Comparison of ENCODE assay signal across 1 cellular context in genomic region chr14:31867570-31867969, GRCh38.
A peak's percentile ranks its signal among the peaks of the same experiment; 100 is the strongest.
TF ChIP-seq lines count a peak whose summit lies in the region.

No MANE protein-coding gene starts in this region.

TF ChIP-seq in HepG2, 621 proteins besides CTCF, POLR2A, EP300 and RAD21 (continued from another document and continues in another):
- TF ChIP-seq, protein P1, sequence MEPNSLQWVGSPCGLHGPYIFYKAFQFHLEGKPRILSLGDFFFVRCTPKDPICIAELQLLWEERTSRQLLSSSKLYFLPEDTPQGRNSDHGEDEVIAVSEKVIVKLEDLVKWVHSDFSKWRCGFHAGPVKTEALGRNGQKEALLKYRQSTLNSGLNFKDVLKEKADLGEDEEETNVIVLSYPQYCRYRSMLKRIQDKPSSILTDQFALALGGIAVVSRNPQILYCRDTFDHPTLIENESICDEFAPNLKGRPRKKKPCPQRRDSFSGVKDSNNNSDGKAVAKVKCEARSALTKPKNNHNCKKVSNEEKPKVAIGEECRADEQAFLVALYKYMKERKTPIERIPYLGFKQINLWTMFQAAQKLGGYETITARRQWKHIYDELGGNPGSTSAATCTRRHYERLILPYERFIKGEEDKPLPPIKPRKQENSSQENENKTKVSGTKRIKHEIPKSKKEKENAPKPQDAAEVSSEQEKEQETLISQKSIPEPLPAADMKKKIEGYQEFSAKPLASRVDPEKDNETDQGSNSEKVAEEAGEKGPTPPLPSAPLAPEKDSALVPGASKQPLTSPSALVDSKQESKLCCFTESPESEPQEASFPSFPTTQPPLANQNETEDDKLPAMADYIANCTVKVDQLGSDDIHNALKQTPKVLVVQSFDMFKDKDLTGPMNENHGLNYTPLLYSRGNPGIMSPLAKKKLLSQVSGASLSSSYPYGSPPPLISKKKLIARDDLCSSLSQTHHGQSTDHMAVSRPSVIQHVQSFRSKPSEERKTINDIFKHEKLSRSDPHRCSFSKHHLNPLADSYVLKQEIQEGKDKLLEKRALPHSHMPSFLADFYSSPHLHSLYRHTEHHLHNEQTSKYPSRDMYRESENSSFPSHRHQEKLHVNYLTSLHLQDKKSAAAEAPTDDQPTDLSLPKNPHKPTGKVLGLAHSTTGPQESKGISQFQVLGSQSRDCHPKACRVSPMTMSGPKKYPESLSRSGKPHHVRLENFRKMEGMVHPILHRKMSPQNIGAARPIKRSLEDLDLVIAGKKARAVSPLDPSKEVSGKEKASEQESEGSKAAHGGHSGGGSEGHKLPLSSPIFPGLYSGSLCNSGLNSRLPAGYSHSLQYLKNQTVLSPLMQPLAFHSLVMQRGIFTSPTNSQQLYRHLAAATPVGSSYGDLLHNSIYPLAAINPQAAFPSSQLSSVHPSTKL (CRISPR knock-in tag; IDR thresholded peaks at IDR 0.05) = peak; percentile 66
- TF ChIP-seq SALL2 (CRISPR knock-in tag; IDR thresholded peaks at IDR 0.05) = no peak
- TF ChIP-seq SAP130 (CRISPR knock-in tag; IDR thresholded peaks at IDR 0.05; ENCODE audit: low read depth) = peak; percentile 20; the same call in 1 of the 2 replicates
- peak; percentile 92 for TF ChIP-seq SOX5 (CRISPR knock-in tag; IDR thresholded peaks at IDR 0.05; ENCODE audit: borderline replicate concordance)
- TF ChIP-seq, protein P2, sequence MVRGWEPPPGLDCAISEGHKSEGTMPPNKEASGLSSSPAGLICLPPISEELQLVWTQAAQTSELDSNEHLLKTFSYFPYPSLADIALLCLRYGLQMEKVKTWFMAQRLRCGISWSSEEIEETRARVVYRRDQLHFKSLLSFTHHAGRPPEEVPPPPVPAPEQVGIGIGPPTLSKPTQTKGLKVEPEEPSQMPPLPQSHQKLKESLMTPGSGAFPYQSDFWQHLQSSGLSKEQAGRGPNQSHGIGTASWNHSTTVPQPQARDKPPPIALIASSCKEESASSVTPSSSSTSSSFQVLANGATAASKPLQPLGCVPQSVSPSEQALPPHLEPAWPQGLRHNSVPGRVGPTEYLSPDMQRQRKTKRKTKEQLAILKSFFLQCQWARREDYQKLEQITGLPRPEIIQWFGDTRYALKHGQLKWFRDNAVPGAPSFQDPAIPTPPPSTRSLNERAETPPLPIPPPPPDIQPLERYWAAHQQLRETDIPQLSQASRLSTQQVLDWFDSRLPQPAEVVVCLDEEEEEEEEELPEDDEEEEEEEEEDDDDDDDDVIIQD (CRISPR knock-in tag; IDR thresholded peaks at IDR 0.05; ENCODE audit: low read depth) = peak; percentile 83; the same call in 1 of the 2 replicates
- peak; percentile 75; the same call in 1 of the 2 replicates for TF ChIP-seq ZNF24 (IDR thresholded peaks at IDR 0.05)
- TF ChIP-seq DPF2 (CRISPR knock-in tag; IDR thresholded peaks at IDR 0.05; ENCODE audit: borderline replicate concordance, low read depth) = 0 out of 2 replicates have a peak, but pooled peaks have one; percentile 21
- no peak for TF ChIP-seq ZNF790 (CRISPR knock-in tag; IDR thresholded peaks at IDR 0.05; ENCODE audit: borderline replicate concordance)
- peak; percentile 64; the same call in 1 of the 2 replicates for TF ChIP-seq SOX13 (IDR thresholded peaks at IDR 0.05)
- peak in 1 of 2 experiments; percentile 94; a peak in 2 of 4 replicates for TF ChIP-seq SOX13 (CRISPR knock-in tag; conservative IDR thresholded peaks at IDR 0.05 in 1 of 2, IDR thresholded peaks at IDR 0.05 in 1 of 2)
- peak; percentile 34; the same call in 1 of the 2 replicates for TF ChIP-seq NR2F6 (IDR thresholded peaks at IDR 0.05)
- TF ChIP-seq NR2F6 (CRISPR knock-in tag; IDR thresholded peaks at IDR 0.05) = no peak
- TF ChIP-seq FOXA1 (IDR thresholded peaks at IDR 0.05) = peak; percentile 12; the same call in 1 of the 2 replicates
- peak; percentile 55; the same call in 1 of the 2 replicates for TF ChIP-seq FOXA1 (CRISPR knock-in tag; IDR thresholded peaks at IDR 0.05)
- TF ChIP-seq ZNF205 (CRISPR knock-in tag; IDR thresholded peaks at IDR 0.05) = no peak
- TF ChIP-seq ZFP1 (CRISPR knock-in tag; IDR thresholded peaks at IDR 0.05) = 0 out of 2 replicates have a peak, but pooled peaks have one; percentile 11
- no peak for TF ChIP-seq DNMT3B (CRISPR knock-in tag; conservative IDR thresholded peaks at IDR 0.05)
- TF ChIP-seq HNF4A (CRISPR knock-in tag; IDR thresholded peaks at IDR 0.05) = peak; percentile 55; the same call in 1 of the 2 replicates
- TF ChIP-seq ZNF180 (CRISPR knock-in tag; IDR thresholded peaks at IDR 0.05; ENCODE audit: borderline replicate concordance, low read depth) = no peak
- no peak for TF ChIP-seq ZNF724P (CRISPR knock-in tag; IDR thresholded peaks at IDR 0.05; ENCODE audit: borderline replicate concordance)
- peak; percentile 34; the same call in 1 of the 2 replicates for TF ChIP-seq BCL6 (CRISPR knock-in tag; IDR thresholded peaks at IDR 0.05)
- no peak for TF ChIP-seq DMAP1 (CRISPR knock-in tag; IDR thresholded peaks at IDR 0.05)
- TF ChIP-seq, protein P3, sequence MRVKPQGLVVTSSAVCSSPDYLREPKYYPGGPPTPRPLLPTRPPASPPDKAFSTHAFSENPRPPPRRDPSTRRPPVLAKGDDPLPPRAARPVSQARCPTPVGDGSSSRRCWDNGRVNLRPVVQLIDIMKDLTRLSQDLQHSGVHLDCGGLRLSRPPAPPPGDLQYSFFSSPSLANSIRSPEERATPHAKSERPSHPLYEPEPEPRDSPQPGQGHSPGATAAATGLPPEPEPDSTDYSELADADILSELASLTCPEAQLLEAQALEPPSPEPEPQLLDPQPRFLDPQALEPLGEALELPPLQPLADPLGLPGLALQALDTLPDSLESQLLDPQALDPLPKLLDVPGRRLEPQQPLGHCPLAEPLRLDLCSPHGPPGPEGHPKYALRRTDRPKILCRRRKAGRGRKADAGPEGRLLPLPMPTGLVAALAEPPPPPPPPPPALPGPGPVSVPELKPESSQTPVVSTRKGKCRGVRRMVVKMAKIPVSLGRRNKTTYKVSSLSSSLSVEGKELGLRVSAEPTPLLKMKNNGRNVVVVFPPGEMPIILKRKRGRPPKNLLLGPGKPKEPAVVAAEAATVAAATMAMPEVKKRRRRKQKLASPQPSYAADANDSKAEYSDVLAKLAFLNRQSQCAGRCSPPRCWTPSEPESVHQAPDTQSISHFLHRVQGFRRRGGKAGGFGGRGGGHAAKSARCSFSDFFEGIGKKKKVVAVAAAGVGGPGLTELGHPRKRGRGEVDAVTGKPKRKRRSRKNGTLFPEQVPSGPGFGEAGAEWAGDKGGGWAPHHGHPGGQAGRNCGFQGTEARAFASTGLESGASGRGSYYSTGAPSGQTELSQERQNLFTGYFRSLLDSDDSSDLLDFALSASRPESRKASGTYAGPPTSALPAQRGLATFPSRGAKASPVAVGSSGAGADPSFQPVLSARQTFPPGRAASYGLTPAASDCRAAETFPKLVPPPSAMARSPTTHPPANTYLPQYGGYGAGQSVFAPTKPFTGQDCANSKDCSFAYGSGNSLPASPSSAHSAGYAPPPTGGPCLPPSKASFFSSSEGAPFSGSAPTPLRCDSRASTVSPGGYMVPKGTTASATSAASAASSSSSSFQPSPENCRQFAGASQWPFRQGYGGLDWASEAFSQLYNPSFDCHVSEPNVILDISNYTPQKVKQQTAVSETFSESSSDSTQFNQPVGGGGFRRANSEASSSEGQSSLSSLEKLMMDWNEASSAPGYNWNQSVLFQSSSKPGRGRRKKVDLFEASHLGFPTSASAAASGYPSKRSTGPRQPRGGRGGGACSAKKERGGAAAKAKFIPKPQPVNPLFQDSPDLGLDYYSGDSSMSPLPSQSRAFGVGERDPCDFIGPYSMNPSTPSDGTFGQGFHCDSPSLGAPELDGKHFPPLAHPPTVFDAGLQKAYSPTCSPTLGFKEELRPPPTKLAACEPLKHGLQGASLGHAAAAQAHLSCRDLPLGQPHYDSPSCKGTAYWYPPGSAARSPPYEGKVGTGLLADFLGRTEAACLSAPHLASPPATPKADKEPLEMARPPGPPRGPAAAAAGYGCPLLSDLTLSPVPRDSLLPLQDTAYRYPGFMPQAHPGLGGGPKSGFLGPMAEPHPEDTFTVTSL (CRISPR knock-in tag; IDR thresholded peaks at IDR 0.05; ENCODE audit: borderline replicate concordance) = peak; percentile 74; the same call in 1 of the 2 replicates
- peak; percentile 45; the same call in 1 of the 2 replicates for TF ChIP-seq FOXK2 (IDR thresholded peaks at IDR 0.05)
- no peak for TF ChIP-seq ZIK1 (CRISPR knock-in tag; IDR thresholded peaks at IDR 0.05; ENCODE audit: borderline replicate concordance, low read depth)
- TF ChIP-seq FOXA3 (CRISPR knock-in tag; IDR thresholded peaks at IDR 0.05) = peak; percentile 88
- TF ChIP-seq GATAD2A (CRISPR knock-in tag; IDR thresholded peaks at IDR 0.05) = peak; percentile 36; the same call in 1 of the 2 replicates
- no peak for TF ChIP-seq TEF (CRISPR knock-in tag; IDR thresholded peaks at IDR 0.05)
- no peak for TF ChIP-seq ZNF451 (CRISPR knock-in tag; IDR thresholded peaks at IDR 0.05)
- peak; percentile 56; the same call in 1 of the 2 replicates for TF ChIP-seq RARA (CRISPR knock-in tag; IDR thresholded peaks at IDR 0.05)
- TF ChIP-seq HHEX (CRISPR knock-in tag; IDR thresholded peaks at IDR 0.05) = peak; percentile 79
- TF ChIP-seq FOXP1 (IDR thresholded peaks at IDR 0.05) = peak; percentile 38; the same call in 1 of the 2 replicates
- peak; percentile 65; the same call in 1 of the 2 replicates for TF ChIP-seq FOXP1 (CRISPR knock-in tag; IDR thresholded peaks at IDR 0.05)
- TF ChIP-seq ZSCAN29 (CRISPR knock-in tag; conservative IDR thresholded peaks at IDR 0.05) = no peak
- peak; percentile 44; the same call in 1 of the 2 replicates for TF ChIP-seq ARID3A (IDR thresholded peaks at IDR 0.05; ENCODE audit: low read depth, low read length)
- peak; percentile 48; the same call in 1 of the 2 replicates for TF ChIP-seq ZNF644 (CRISPR knock-in tag; IDR thresholded peaks at IDR 0.05; ENCODE audit: low read depth)
- TF ChIP-seq, protein P4, sequence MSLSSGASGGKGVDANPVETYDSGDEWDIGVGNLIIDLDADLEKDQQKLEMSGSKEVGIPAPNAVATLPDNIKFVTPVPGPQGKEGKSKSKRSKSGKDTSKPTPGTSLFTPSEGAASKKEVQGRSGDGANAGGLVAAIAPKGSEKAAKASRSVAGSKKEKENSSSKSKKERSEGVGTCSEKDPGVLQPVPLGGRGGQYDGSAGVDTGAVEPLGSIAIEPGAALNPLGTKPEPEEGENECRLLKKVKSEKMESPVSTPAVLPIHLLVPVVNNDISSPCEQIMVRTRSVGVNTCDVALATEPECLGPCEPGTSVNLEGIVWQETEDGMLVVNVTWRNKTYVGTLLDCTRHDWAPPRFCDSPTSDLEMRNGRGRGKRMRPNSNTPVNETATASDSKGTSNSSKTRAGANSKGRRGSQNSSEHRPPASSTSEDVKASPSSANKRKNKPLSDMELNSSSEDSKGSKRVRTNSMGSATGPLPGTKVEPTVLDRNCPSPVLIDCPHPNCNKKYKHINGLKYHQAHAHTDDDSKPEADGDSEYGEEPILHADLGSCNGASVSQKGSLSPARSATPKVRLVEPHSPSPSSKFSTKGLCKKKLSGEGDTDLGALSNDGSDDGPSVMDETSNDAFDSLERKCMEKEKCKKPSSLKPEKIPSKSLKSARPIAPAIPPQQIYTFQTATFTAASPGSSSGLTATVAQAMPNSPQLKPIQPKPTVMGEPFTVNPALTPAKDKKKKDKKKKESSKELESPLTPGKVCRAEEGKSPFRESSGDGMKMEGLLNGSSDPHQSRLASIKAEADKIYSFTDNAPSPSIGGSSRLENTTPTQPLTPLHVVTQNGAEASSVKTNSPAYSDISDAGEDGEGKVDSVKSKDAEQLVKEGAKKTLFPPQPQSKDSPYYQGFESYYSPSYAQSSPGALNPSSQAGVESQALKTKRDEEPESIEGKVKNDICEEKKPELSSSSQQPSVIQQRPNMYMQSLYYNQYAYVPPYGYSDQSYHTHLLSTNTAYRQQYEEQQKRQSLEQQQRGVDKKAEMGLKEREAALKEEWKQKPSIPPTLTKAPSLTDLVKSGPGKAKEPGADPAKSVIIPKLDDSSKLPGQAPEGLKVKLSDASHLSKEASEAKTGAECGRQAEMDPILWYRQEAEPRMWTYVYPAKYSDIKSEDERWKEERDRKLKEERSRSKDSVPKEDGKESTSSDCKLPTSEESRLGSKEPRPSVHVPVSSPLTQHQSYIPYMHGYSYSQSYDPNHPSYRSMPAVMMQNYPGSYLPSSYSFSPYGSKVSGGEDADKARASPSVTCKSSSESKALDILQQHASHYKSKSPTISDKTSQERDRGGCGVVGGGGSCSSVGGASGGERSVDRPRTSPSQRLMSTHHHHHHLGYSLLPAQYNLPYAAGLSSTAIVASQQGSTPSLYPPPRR (CRISPR knock-in tag; IDR thresholded peaks at IDR 0.05; ENCODE audit: borderline replicate concordance) = peak; percentile 16; the same call in 1 of the 2 replicates
- TF ChIP-seq PBX2 (CRISPR knock-in tag; IDR thresholded peaks at IDR 0.05) = peak; percentile 70
- peak; percentile 62; the same call in 1 of the 2 replicates for TF ChIP-seq SMARCC2 (IDR thresholded peaks at IDR 0.05)
- no peak for TF ChIP-seq SOX6 (IDR thresholded peaks at IDR 0.05)
- TF ChIP-seq SOX6 (CRISPR knock-in tag; IDR thresholded peaks at IDR 0.05) = peak; percentile 79
